In genomic region chr2:233297076-233297475, GRCh38 we compare ENCODE assay signal across 19 cellular contexts. TPM values are rescaled to one million over a fixed set of nuclear protein-coding genes. Genes with fewer than 3 reads are reported as not detected.
DNase-seq lines count a peak whose midpoint lies in the region; ATAC-seq, FAIRE-seq and TF ChIP-seq lines count a peak whose summit lies in the region.
"Had no signal": no experiment of that assay in that cellular context is flagged by ENCODE, and none has a peak within 500 bp of the region (broad histone marks: within the 10 kb centered on the region; RNA-seq: fewer than 3 reads in every experiment).

No MANE protein-coding gene starts in this region.

- FAIRE-seq in small intestine (lab: Jason Lieb, UNC): no peak
- FAIRE-seq: GM12892, GM19239, H54 had no signal

- peaks cover 1% of the 10 kb centered on the region for H3K4me1 Mint-ChIP-seq in activated naive CD8-positive, alpha-beta T cell treated with anti-CD3 and anti-CD28 coated beads, Interleukin-2, amount 10 ng/mL, durations not matched to agents 7 days and 5 days
- no peaks in the 10 kb centered on the region for H3K4me1 Mint-ChIP-seq in activated naive CD8-positive, alpha-beta T cell treated with anti-CD3 and anti-CD28 coated beads for 36 hours

- H3K4me3 Mint-ChIP-seq in activated naive CD8-positive, alpha-beta T cell treated with anti-CD3 and anti-CD28 coated beads, Interleukin-2, amount 10 ng/mL, durations not matched to agents 7 days and 5 days: no peak overlapping the region
- H3K4me3 Mint-ChIP-seq in activated naive CD8-positive, alpha-beta T cell treated with anti-CD3 and anti-CD28 coated beads for 36 hours: no peak overlapping the region
- H3K4me3 Mint-ChIP-seq: CD4-positive, CD25-positive, alpha-beta regulatory T cell had no signal

- POLR2A ChIA-PET in activated naive CD8-positive, alpha-beta T cell treated with anti-CD3 and anti-CD28 coated beads, Interleukin-2, amount 10 ng/mL, durations not matched to agents 7 days and 5 days (lab: Charles Lee): interaction anchor here (0.7 kb wide), 2 partner anchors 41 to 718 kb away, joined by 3 to 8 read pairs; no protein-coding TSS in a partner anchor

- H3K9me3 Mint-ChIP-seq in activated naive CD8-positive, alpha-beta T cell treated with anti-CD3 and anti-CD28 coated beads, Interleukin-2, amount 10 ng/mL, durations not matched to agents 7 days and 5 days: no peaks in the 10 kb centered on the region
- no peaks in the 10 kb centered on the region for H3K9me3 Mint-ChIP-seq in activated naive CD8-positive, alpha-beta T cell treated with anti-CD3 and anti-CD28 coated beads for 36 hours
- H3K9me3 Mint-ChIP-seq: CD4-positive, CD25-positive, alpha-beta regulatory T cell had no signal

- no peak for ATAC-seq in activated naive CD8-positive, alpha-beta T cell treated with anti-CD3 and anti-CD28 coated beads, Interleukin-2, amount 10 ng/mL, durations not matched to agents 7 days and 5 days (ENCODE audit: low read depth)
- ATAC-seq in GM21529 (IDR thresholded peaks at IDR 0.05; ENCODE audit: unreplicated experiment): no peak
- ATAC-seq: HCT116 had no signal

- no peaks in the 10 kb centered on the region for H3K27me3 Mint-ChIP-seq in activated naive CD8-positive, alpha-beta T cell treated with anti-CD3 and anti-CD28 coated beads, Interleukin-2, amount 10 ng/mL, durations not matched to agents 7 days and 5 days
- H3K27me3 Mint-ChIP-seq in activated naive CD8-positive, alpha-beta T cell treated with anti-CD3 and anti-CD28 coated beads for 36 hours: no peaks in the 10 kb centered on the region
- H3K27me3 Mint-ChIP-seq: CD4-positive, CD25-positive, alpha-beta regulatory T cell had no signal

- WGBS in small intestine, 3 donors: 25 to 66% (median 56%) methylated on average over 7 of the region's 7 CpGs

- no peaks in the 10 kb centered on the region for H3K9me3 ChIP-seq in small intestine (ENCODE audit: control insufficient read depth, low read depth)
- H3K9me3 ChIP-seq: BLaER1 treated with 17β-estradiol and CSF1 and Interleukin-3, amounts not matched to agents 10 nM and 100 nM had no signal

- H3K27ac ChIP-seq in small intestine (ENCODE audit: low read depth in 1 of 2, low read length in 1 of 2): no peak overlapping the region
- H3K27ac ChIP-seq: BLaER1 treated with 17β-estradiol and CSF1 and Interleukin-3, amounts not matched to agents 10 nM and 100 nM; GM23248; HL-60 had no signal

- peaks cover 28% of the 10 kb centered on the region for H3K36me3 Mint-ChIP-seq in activated naive CD8-positive, alpha-beta T cell treated with anti-CD3 and anti-CD28 coated beads, Interleukin-2, amount 10 ng/mL, durations not matched to agents 7 days and 5 days
- peaks cover 6% of the 10 kb centered on the region for H3K36me3 Mint-ChIP-seq in activated naive CD8-positive, alpha-beta T cell treated with anti-CD3 and anti-CD28 coated beads for 36 hours

- peak; percentile 11 for DNase-seq in activated naive CD8-positive, alpha-beta T cell treated with anti-CD3 and anti-CD28 coated beads, Interleukin-2, amount 10 ng/mL, durations not matched to agents 7 days and 5 days
- no peak for DNase-seq in activated naive CD8-positive, alpha-beta T cell treated with anti-CD3 and anti-CD28 coated beads for 36 hours
- peak; percentile 20 for DNase-seq in GM13976 (ENCODE audit: low spot score)
- peak; percentile 6 for DNase-seq in small intestine
- DNase-seq in stimulated activated CD4-positive, alpha-beta T cell treated with anti-CD3 and anti-CD28 coated beads, Interleukin-4, amount 100 ng/mL, for 1 hour: no peak
- DNase-seq in effector CD8-positive, alpha-beta T cell (lab: John Stamatoyannopoulos, UW): no peak
- DNase-seq: ACHN; CD4-positive, CD25-positive, alpha-beta regulatory T cell; DND-41; GDM1; GM23248 had no signal

- H3K4me1 ChIP-seq in small intestine (ENCODE audit: control insufficient read depth in 2 of 2, insufficient read depth in 1 of 2, low read depth in 1 of 2, low read length in 1 of 2): no peaks in the 10 kb centered on the region
- H3K4me1 ChIP-seq: BLaER1 treated with 17β-estradiol and CSF1 and Interleukin-3, amounts not matched to agents 10 nM and 100 nM had no signal

- H3K4me3 ChIP-seq in small intestine (ENCODE audit: low read depth in 1 of 2, low read length in 2 of 2): no peak overlapping the region
- H3K4me3 ChIP-seq: BLaER1 treated with 17β-estradiol and CSF1 and Interleukin-3, amounts not matched to agents 10 nM and 100 nM; GM23248 had no signal

- no peak for TF ChIP-seq CTCF in GM13976 (IDR thresholded peaks at IDR 0.05; ENCODE audit: borderline replicate concordance, control extremely low read depth, extremely low read depth, insufficient read depth, missing control alignments)

- in situ Hi-C loops in GM13976 (cut with MboI; ENCODE audit: low sequenced_read_pairs, unreplicated experiment): loop anchor here (25.0 kb wide), 1 partner anchor 415 kb away; the partner anchor contains the start of genes UGT1A4 and UGT1A5

- peaks cover 18 to 31% of the 10 kb centered on the region in 2 donors for H3K36me3 ChIP-seq in small intestine (ENCODE audit: control insufficient read depth in 2 of 2, insufficient read depth in 2 of 2, low read length in 2 of 2)

- H3K27me3 ChIP-seq in small intestine (ENCODE audit: control insufficient read depth in 2 of 2, insufficient read depth in 2 of 2, low read length in 2 of 2): no peaks in the 10 kb centered on the region
- H3K27me3 ChIP-seq: BLaER1 treated with 17β-estradiol and CSF1 and Interleukin-3, amounts not matched to agents 10 nM and 100 nM had no signal

- peak overlapping the region; percentile 30 for H3K27ac Mint-ChIP-seq in activated naive CD8-positive, alpha-beta T cell treated with anti-CD3 and anti-CD28 coated beads, Interleukin-2, amount 10 ng/mL, durations not matched to agents 7 days and 5 days
- H3K27ac Mint-ChIP-seq in activated naive CD8-positive, alpha-beta T cell treated with anti-CD3 and anti-CD28 coated beads for 36 hours: no peak overlapping the region

RNA-seq across cellular contexts. Expression of gene SAG, which starts 10.5 kb away (rescaled TPM):
- total RNA-seq in activated naive CD8-positive, alpha-beta T cell treated with anti-CD3 and anti-CD28 coated beads, Interleukin-2, amount 10 ng/mL, durations not matched to agents 7 days and 5 days: under 1 TPM in 1 of 2 experiments, not detected in 1; 0.45 TPM
- total RNA-seq in activated naive CD8-positive, alpha-beta T cell treated with anti-CD3 and anti-CD28 coated beads for 36 hours: under 1 TPM in 1 of 2 experiments, not detected in 1; 0.31 TPM
- polyA plus RNA-seq in small intestine: not detected
- total RNA-seq: A172, GM23248 had no signal
- polyA plus RNA-seq: CD4-positive, CD25-positive, alpha-beta regulatory T cell; GM23248 had no signal

RNA-seq across cellular contexts. Expression of gene ATG16L1, which starts 45.6 kb away (rescaled TPM):
- total RNA-seq in activated naive CD8-positive, alpha-beta T cell treated with anti-CD3 and anti-CD28 coated beads, Interleukin-2, amount 10 ng/mL, durations not matched to agents 7 days and 5 days: 10 to 100 TPM; 60.8 to 67.6 TPM
- total RNA-seq in activated naive CD8-positive, alpha-beta T cell treated with anti-CD3 and anti-CD28 coated beads for 36 hours: 10 to 100 TPM; 23.4 to 26.1 TPM
- polyA plus RNA-seq in small intestine: 10 to 100 TPM; 14.6 to 19.0 (median 15.9) TPM

RNA-seq across cellular contexts. Expression of gene DGKD, which starts 57.2 kb away (rescaled TPM):
- total RNA-seq in activated naive CD8-positive, alpha-beta T cell treated with anti-CD3 and anti-CD28 coated beads, Interleukin-2, amount 10 ng/mL, durations not matched to agents 7 days and 5 days: 100 to 1,000 TPM; 114 to 132 TPM
- 10 to 100 TPM; 63.2 to 76.0 TPM for total RNA-seq in activated naive CD8-positive, alpha-beta T cell treated with anti-CD3 and anti-CD28 coated beads for 36 hours
- polyA plus RNA-seq in small intestine: 10 to 100 TPM; 32.4 to 54.3 (median 41.6) TPM

Comparison
In these comparisons a context has a peak if more than half of its experiments do, and no peak if none do; other contexts are left out.
1. DNase-seq: peak in activated naive CD8-positive, alpha-beta T cell treated with anti-CD3 and anti-CD28 coated beads, Interleukin-2, amount 10 ng/mL, durations not matched to agents 7 days and 5 days (single experiment), GM13976 (single experiment) and small intestine (single experiment); none in activated naive CD8-positive, alpha-beta T cell treated with anti-CD3 and anti-CD28 coated beads for 36 hours (single experiment), stimulated activated CD4-positive, alpha-beta T cell treated with anti-CD3 and anti-CD28 coated beads, Interleukin-4, amount 100 ng/mL, for 1 hour (single experiment) and effector CD8-positive, alpha-beta T cell (single experiment).